ENCODE assay signal across 19 cellular contexts in the genomic region with DNA sequence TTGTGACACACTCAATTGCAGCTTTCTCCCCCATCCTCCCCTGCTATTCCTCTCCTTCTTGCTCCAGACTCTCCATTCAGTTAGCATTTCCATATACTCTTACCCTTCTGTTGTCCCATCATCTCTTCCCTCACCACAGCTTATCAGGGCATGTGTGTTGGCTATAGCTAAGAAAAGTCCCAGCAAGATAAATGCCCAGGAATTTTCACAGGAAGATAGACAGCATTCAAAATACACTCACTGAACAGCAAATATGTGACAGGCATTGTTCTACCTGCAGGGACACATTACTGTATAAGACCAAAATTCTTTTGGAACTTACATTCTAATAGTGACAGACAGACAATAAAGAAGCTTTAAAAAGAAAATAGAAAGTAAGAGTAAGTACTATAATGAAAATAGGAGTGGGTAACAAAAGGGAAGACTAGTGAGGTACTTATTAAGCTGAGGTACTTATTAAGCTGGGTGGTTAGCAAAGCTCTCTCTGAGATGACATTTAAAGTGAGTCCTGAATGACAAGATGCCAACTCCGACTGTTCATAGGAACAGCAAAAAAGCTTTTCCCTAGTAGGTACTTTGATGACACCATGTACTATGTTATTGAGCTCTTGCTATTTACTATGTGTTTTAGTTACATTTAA.
"Had no signal": no experiment of that assay in that cellular context is flagged by ENCODE, and none has a peak within 500 bp of the region (broad histone marks: within the 10 kb centered on the region; RNA-seq: fewer than 3 reads in every experiment).

No MANE protein-coding gene starts in this region.

- H3K27me3 Mint-ChIP-seq: naive thymus-derived CD8-positive, alpha-beta T cell; stimulated activated naive CD8-positive, alpha-beta T cell treated with anti-CD3 and anti-CD28 coated beads, Interleukin-15, amount 100 ng/mL, for 72 hours had no signal

- H3K9me3 ChIP-seq: mucosa of descending colon, psoas muscle, testis, tibial nerve had no signal

- H3K27ac ChIP-seq: dorsolateral prefrontal cortex, hepatocyte, psoas muscle, spleen, testis, tibial nerve had no signal

- H3K27me3 ChIP-seq: dorsolateral prefrontal cortex, hepatocyte, spleen, testis, tibial nerve had no signal

- H3K4me3 Mint-ChIP-seq: naive thymus-derived CD8-positive, alpha-beta T cell; stimulated activated naive B cell treated with anti-CD40 and anti-IgM and Interleukin-4, amounts not matched to agents 10 μg/mL and 1 μg/mL and 100 μg/mL, for 72 hours; stimulated activated naive CD8-positive, alpha-beta T cell treated with anti-CD3 and anti-CD28 coated beads, Interleukin-15, amount 100 ng/mL, for 72 hours had no signal

- H3K4me3 ChIP-seq: dorsolateral prefrontal cortex, hepatocyte, mucosa of descending colon, psoas muscle, spleen, testis, tibial nerve had no signal

- H3K4me1 Mint-ChIP-seq: naive thymus-derived CD8-positive, alpha-beta T cell; stimulated activated naive B cell treated with anti-CD40 and anti-IgM and Interleukin-4, amounts not matched to agents 10 μg/mL and 1 μg/mL and 100 μg/mL, for 72 hours; stimulated activated naive CD8-positive, alpha-beta T cell treated with anti-CD3 and anti-CD28 coated beads, Interleukin-15, amount 100 ng/mL, for 72 hours had no signal

- H3K27ac Mint-ChIP-seq: naive thymus-derived CD8-positive, alpha-beta T cell; stimulated activated naive B cell treated with anti-CD40 and anti-IgM and Interleukin-4, amounts not matched to agents 10 μg/mL and 1 μg/mL and 100 μg/mL, for 72 hours; stimulated activated naive CD8-positive, alpha-beta T cell treated with anti-CD3 and anti-CD28 coated beads, Interleukin-15, amount 100 ng/mL, for 72 hours had no signal

- H3K4me1 ChIP-seq: psoas muscle, spleen, testis had no signal

- ATAC-seq: left colon; mucosa of descending colon; naive thymus-derived CD8-positive, alpha-beta T cell; psoas muscle; sciatic nerve; stimulated activated naive B cell treated with anti-CD40 and anti-IgM and Interleukin-4, amounts not matched to agents 10 μg/mL and 1 μg/mL and 100 μg/mL, for 72 hours; stimulated activated naive CD8-positive, alpha-beta T cell treated with anti-CD3 and anti-CD28 coated beads, Interleukin-15, amount 100 ng/mL, for 72 hours had no signal

- DNase-seq: cortex of kidney; dorsolateral prefrontal cortex; effector CD8-positive, alpha-beta T cell; head of caudate nucleus; kidney; left colon; mammary epithelial cell; mucosa of descending colon; naive thymus-derived CD8-positive, alpha-beta T cell; psoas muscle; spleen; stimulated activated CD4-positive, alpha-beta T cell treated with anti-CD3 and anti-CD28 coated beads, Interleukin-2, amount 100 ng/mL, for 24 hours; stimulated activated CD4-positive, alpha-beta T cell treated with anti-CD3 and anti-CD28 coated beads, Interleukin-4, amount 100 ng/mL, for 4 hours; stimulated activated naive B cell treated with anti-CD40 and anti-IgM and Interleukin-4, amounts not matched to agents 10 μg/mL and 1 μg/mL and 100 μg/mL, for 72 hours; stimulated activated naive CD8-positive, alpha-beta T cell treated with anti-CD3 and anti-CD28 coated beads, Interleukin-15, amount 100 ng/mL, for 72 hours; testis had no signal

- FAIRE-seq: kidney had no signal
